In genomic region chr19:28242317-28242927, GRCh38 we compare ENCODE assay signal across 9 cellular contexts.
DNase-seq lines count a peak whose midpoint lies in the region; ATAC-seq and TF ChIP-seq lines count a peak whose summit lies in the region.
"Had no signal": no experiment of that assay in that cellular context is flagged by ENCODE, and none has a peak within 500 bp of the region (broad histone marks: within the 10 kb centered on the region; RNA-seq: fewer than 3 reads in every experiment).

No MANE protein-coding gene starts in this region.

- H3K4me3 Mint-ChIP-seq in nephron: no peak overlapping the region

- no peak overlapping the region for H3K27ac ChIP-seq in left ventricle myocardium inferior (replicated peaks)
- H3K27ac ChIP-seq: parathyroid adenoma had no signal

- no peaks in the 10 kb centered on the region for H3K9me3 ChIP-seq in left ventricle myocardium inferior (replicated peaks)

- H3K27ac Mint-ChIP-seq in nephron: no peak overlapping the region

- H3K4me1 ChIP-seq in left ventricle myocardium inferior: no peaks in the 10 kb centered on the region
- H3K4me1 ChIP-seq: parathyroid adenoma had no signal

- no peaks in the 10 kb centered on the region for H3K9me3 Mint-ChIP-seq in nephron

- H3K36me3 ChIP-seq in left ventricle myocardium inferior: no peaks in the 10 kb centered on the region

- H3K4me1 Mint-ChIP-seq in nephron: no peaks in the 10 kb centered on the region

- DNase-seq in left ventricle myocardium inferior (no peak), Right ventricle myocardium inferior (ENCODE audit: missing footprints) (no peak), NCI-H2227 (lab: John Stamatoyannopoulos, UW; ENCODE audit: unreplicated experiment) (peak; percentile 71), cerebellar cortex (ENCODE audit: low spot score) (peak; percentile 49), 8988T (no peak)
- no peak for DNase-seq in activated naive CD4-positive, alpha-beta T cell treated with Interleukin-2 at 50 U/mL for 16 hours

- TF ChIP-seq CTCF in left ventricle myocardium inferior (IDR thresholded peaks at IDR 0.05; ENCODE audit: borderline replicate concordance): peak; percentile 62
- peak; percentile 45 to 60 (median 58) for TF ChIP-seq CTCF in nephron (IDR thresholded peaks at IDR 0.05; ENCODE audit: unreplicated experiment in 3 of 3)

- peaks cover 20% of the 10 kb centered on the region for H3K27me3 Mint-ChIP-seq in nephron (ENCODE audit: low read depth)

- peaks cover 33% of the 10 kb centered on the region for H3K27me3 ChIP-seq in left ventricle myocardium inferior (ENCODE audit: low read depth)

- no peak for ATAC-seq in Right ventricle myocardium inferior
- no peak for ATAC-seq in HG02981 (IDR thresholded peaks at IDR 0.05; ENCODE audit: unreplicated experiment)

- no peaks in the 10 kb centered on the region for H3K36me3 Mint-ChIP-seq in nephron (ENCODE audit: low read depth)

- intact Hi-C loops in left ventricle myocardium inferior (cut with micrococcal nuclease) (no loop called here), Right ventricle myocardium inferior (cut with DNase I) (loop anchor here (2.0 kb wide), 1 partner anchor 82 kb away; no protein-coding TSS in a partner anchor)

- H3K4me3 ChIP-seq in left ventricle myocardium inferior: no peak overlapping the region

Comparison
In these comparisons a context has a peak if more than half of its experiments do, and no peak if none do; other contexts are left out.
1. DNase-seq: peak in NCI-H2227 (single experiment) and cerebellar cortex (single experiment); none in left ventricle myocardium inferior (single experiment), Right ventricle myocardium inferior (single experiment), 8988T (single experiment) and activated naive CD4-positive, alpha-beta T cell treated with Interleukin-2 at 50 U/mL for 16 hours (single experiment).